ENCODE assay signal across 22 cellular contexts in the genomic region with DNA sequence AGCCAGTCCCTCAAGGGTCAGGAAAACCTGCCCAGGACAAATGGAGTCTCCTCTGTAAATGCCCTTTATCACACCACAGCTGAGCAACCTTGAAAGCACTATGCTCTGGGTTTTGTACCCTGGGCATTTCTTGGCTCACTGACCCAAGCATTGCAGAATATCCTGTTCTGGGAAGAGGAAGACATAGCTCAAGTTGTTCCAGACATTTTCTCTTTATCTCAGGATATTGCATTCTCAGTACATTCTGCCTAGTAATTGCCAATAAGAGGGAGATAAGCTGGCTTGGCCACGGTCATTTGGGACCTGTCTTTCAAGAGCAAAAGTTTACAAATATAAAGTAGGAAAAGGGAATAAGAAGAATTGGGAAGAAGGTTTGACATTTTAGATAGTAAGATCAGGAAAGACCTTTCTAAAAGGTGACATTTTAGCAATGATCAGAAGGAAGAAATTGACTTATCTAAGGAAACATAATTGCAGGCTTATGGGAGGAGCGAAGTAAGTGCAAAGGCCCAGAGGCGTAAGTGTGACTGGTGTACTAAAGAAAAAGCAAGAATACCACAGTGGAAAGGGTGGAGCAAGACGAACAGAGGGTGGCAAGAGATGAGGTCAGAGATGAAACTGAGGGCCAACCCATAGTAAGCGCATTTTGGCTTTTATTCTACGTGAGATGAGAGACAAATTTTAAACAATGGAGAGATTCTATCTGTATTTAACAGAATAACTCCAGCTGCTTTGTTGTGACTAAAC.
A peak's percentile ranks its signal among the peaks of the same experiment; 100 is the strongest.
DNase-seq lines count a peak whose midpoint lies in the region; ATAC-seq and TF ChIP-seq lines count a peak whose summit lies in the region.
"Had no signal": no experiment of that assay in that cellular context is flagged by ENCODE, and none has a peak within 500 bp of the region (broad histone marks: within the 10 kb centered on the region; RNA-seq: fewer than 3 reads in every experiment).

No MANE protein-coding gene starts in this region.

- H3K79me1 ChIP-seq in H9 (ENCODE audit: insufficient read depth, low read depth, low read length, poor library complexity, severe bottlenecking) = no peaks in the 10 kb centered on the region

- H3K36me3 Mint-ChIP-seq in H9 (ENCODE audit: insufficient read depth in 1 of 3, low read depth in 3 of 3) = peaks cover 3 to 14% (median 7%) of the 10 kb centered on the region in 3 experiments; a peak in 6 of 7 replicates
- H3K36me3 Mint-ChIP-seq: CD4-positive, CD25-positive, alpha-beta regulatory T cell; IgD-negative memory B cell had no signal

- no peak overlapping the region for H3K4me2 ChIP-seq in H9 (ENCODE audit: insufficient read depth, insufficient read length, low read length)

- H3K9me3 ChIP-seq in H9 (ENCODE audit: control insufficient read depth, low read depth, low read length) (no peaks in the 10 kb centered on the region), adrenal gland (replicated peaks in 1 of 3) (no peaks in the 10 kb centered on the region), left ventricle myocardium inferior (replicated peaks) (no peaks in the 10 kb centered on the region)
- H3K9me3 ChIP-seq: BE2C had no signal

- no peak overlapping the region for H3K4me3 Mint-ChIP-seq in H9
- H3K4me3 Mint-ChIP-seq: CD4-positive, CD25-positive, alpha-beta regulatory T cell; IgD-negative memory B cell had no signal

- no peak overlapping the region for H4K91ac ChIP-seq in H9 (ENCODE audit: insufficient read length, low read depth, low read length)

- no peaks in the 10 kb centered on the region for H3K23me2 ChIP-seq in H9 (ENCODE audit: insufficient read length, low read depth, low read length, poor library complexity, severe bottlenecking)

- no peak overlapping the region for H2BK15ac ChIP-seq in H9 (ENCODE audit: low read depth, low read length)

- H3K36me3 ChIP-seq in adrenal gland (replicated peaks in 1 of 2) = no peaks in the 10 kb centered on the region
- H3K36me3 ChIP-seq in left ventricle myocardium inferior = no peaks in the 10 kb centered on the region
- H3K36me3 ChIP-seq: BE2C had no signal

- whole genome bisulfite sequencing in H9 (ENCODE audit: extremely low coverage, insufficient read length, low lambda C conversion rate) = no CpG with 5 or more reads among the region's 6 CpGs
- WGBS in adrenal gland, 4 donors = 70 to 75% (median 73%) methylated on average over 6 of the region's 6 CpGs

- no peak overlapping the region for H3K27ac ChIP-seq in H9 (ENCODE audit: insufficient read length, low read depth, low read length)
- H3K27ac ChIP-seq in adrenal gland = peak overlapping the region in 1 of 5 donors; percentile 57
- H3K27ac ChIP-seq in left ventricle myocardium inferior (replicated peaks) = peak overlapping the region; percentile 76

- no peak overlapping the region for H3K9ac ChIP-seq in H9 (ENCODE audit: extremely low read depth, insufficient read length, low read length)

- no peak overlapping the region for H3T11ph ChIP-seq in H9 (ENCODE audit: low read length)

- H3K18ac ChIP-seq in H9 (ENCODE audit: insufficient read length, low read depth, low read length) = no peak overlapping the region

- peak overlapping the region in 2 of 3 experiments; percentile 26 to 94; a peak in 5 of 7 replicates for H3K27ac Mint-ChIP-seq in H9
- H3K27ac Mint-ChIP-seq: CD4-positive, CD25-positive, alpha-beta regulatory T cell; IgD-negative memory B cell had no signal

- peaks cover 4% of the 10 kb centered on the region; the same call in 1 of the 2 replicates for H3K4me1 ChIP-seq in H9 (ENCODE audit: insufficient read depth, low read length)
- H3K4me1 ChIP-seq in adrenal gland (replicated peaks in 1 of 2) = no peaks in the 10 kb centered on the region
- no peaks in the 10 kb centered on the region for H3K4me1 ChIP-seq in left ventricle myocardium inferior

- no peak overlapping the region for H2AFZ ChIP-seq in H9 (ENCODE audit: low read length)

- H2BK12ac ChIP-seq in H9 (ENCODE audit: insufficient read length, low read depth, low read length) = no peak overlapping the region

- H3K27me3 Mint-ChIP-seq in H9 (ENCODE audit: low read depth) = no peaks in the 10 kb centered on the region
- H3K27me3 Mint-ChIP-seq: CD4-positive, CD25-positive, alpha-beta regulatory T cell; IgD-negative memory B cell had no signal

- H3K27me3 ChIP-seq in H9 (ENCODE audit: insufficient read depth, low read length) (no peaks in the 10 kb centered on the region), adrenal gland (no peaks in the 10 kb centered on the region), left ventricle myocardium inferior (ENCODE audit: low read depth) (no peaks in the 10 kb centered on the region)
- H3K27me3 ChIP-seq: BE2C had no signal

- no peak overlapping the region for H4K8ac ChIP-seq in H9 (replicated peaks; ENCODE audit: insufficient read length, low read depth, low read length)

- H2BK120ac ChIP-seq in H9 (ENCODE audit: low read depth, low read length, poor library complexity, severe bottlenecking) = no peak overlapping the region

- TF ChIP-seq CTCF in H9 (conservative IDR thresholded peaks at IDR 0.05) (no peak), adrenal gland (IDR thresholded peaks at IDR 0.05) (no peak), left ventricle myocardium inferior (IDR thresholded peaks at IDR 0.05; ENCODE audit: borderline replicate concordance) (no peak)

- H2BK5ac ChIP-seq in H9 (ENCODE audit: insufficient read length, low read length) = no peak overlapping the region

- no peak overlapping the region for H3K56ac ChIP-seq in H9 (ENCODE audit: insufficient read length, low read depth, low read length)

- no peaks in the 10 kb centered on the region for H4K20me1 ChIP-seq in H9 (ENCODE audit: control insufficient read depth, insufficient read depth, insufficient read length)

- ATAC-seq in sciatic nerve (peak; percentile 42), GM19455 (IDR thresholded peaks at IDR 0.05; ENCODE audit: unreplicated experiment) (no peak), GM19395 (IDR thresholded peaks at IDR 0.05; ENCODE audit: unreplicated experiment) (no peak)
- ATAC-seq: PC-3 had no signal

- H3K4me3 ChIP-seq in adrenal gland (no peak overlapping the region), left ventricle myocardium inferior (no peak overlapping the region)

- no peak for TF ChIP-seq POLR2A in adrenal gland (IDR thresholded peaks at IDR 0.05)

- no peak overlapping the region for H3K4ac ChIP-seq in H9 (ENCODE audit: low read depth, low read length)

- H2BK20ac ChIP-seq in H9 (ENCODE audit: low read depth, low read length, poor library complexity, severe bottlenecking) = no peak overlapping the region

- H4K5ac ChIP-seq in H9 (ENCODE audit: insufficient read length, low read depth, low read length) = no peak overlapping the region

- no peak for DNase-seq in H9
- DNase-seq in adrenal gland = peak in 6 of 7 donors; percentile 12 to 59 (median 42)
- DNase-seq in left ventricle myocardium inferior = peak; percentile 25
- no peak for DNase-seq in sciatic nerve (ENCODE audit: low spot score)
- DNase-seq in NCI-H526 treated with DMSO at 0.1 percent for 48 hours (lab: John Stamatoyannopoulos, UW) = no peak
- DNase-seq: BE2C; CD4-positive, CD25-positive, alpha-beta regulatory T cell; COR-L47; DMS 273 treated with DMSO at 0.1 percent for 48 hours; DND-41; GOT3; Karpas-422; NCI-H1092; NCI-H1436 treated with DMSO at 0.1 percent for 48 hours; NCI-H2029; NCI-H345; NCI-H524 treated with DMSO at 0.1 percent for 48 hours; PC-3; RPMI8226 had no signal

- peaks cover 8 to 10% of the 10 kb centered on the region in 2 experiments; a peak in 4 of 5 replicates for H3K9me3 Mint-ChIP-seq in H9

- H3K4me1 Mint-ChIP-seq in H9 = peaks cover 51 to 63% of the 10 kb centered on the region in 2 experiments
- H3K4me1 Mint-ChIP-seq: CD4-positive, CD25-positive, alpha-beta regulatory T cell; IgD-negative memory B cell had no signal

- H3K14ac ChIP-seq in H9 (ENCODE audit: insufficient read depth, low read length) = no peak overlapping the region

- no peaks in the 10 kb centered on the region for H3K79me2 ChIP-seq in H9 (ENCODE audit: insufficient read depth, low read length)

- intact Hi-C loops in adrenal gland (cut with DNase I) = no loop called here
- intact Hi-C loops in left ventricle myocardium inferior (cut with micrococcal nuclease) = no loop called here
- intact Hi-C loops in sciatic nerve (cut with DNase I) = no loop called here

- no peak overlapping the region for H2AK5ac ChIP-seq in H9 (ENCODE audit: insufficient read length, low read length)

- H3K23ac ChIP-seq in H9 (ENCODE audit: insufficient read length, low read depth, low read length) = no peak overlapping the region

Comparison
In these comparisons a context has a peak if more than half of its experiments do, and no peak if none do; other contexts are left out.
1. DNase-seq: peak in adrenal gland (6 of 7) and left ventricle myocardium inferior (single experiment); none in H9 (single experiment), sciatic nerve (single experiment) and NCI-H526 treated with DMSO at 0.1 percent for 48 hours (single experiment).